In the genomic region with DNA sequence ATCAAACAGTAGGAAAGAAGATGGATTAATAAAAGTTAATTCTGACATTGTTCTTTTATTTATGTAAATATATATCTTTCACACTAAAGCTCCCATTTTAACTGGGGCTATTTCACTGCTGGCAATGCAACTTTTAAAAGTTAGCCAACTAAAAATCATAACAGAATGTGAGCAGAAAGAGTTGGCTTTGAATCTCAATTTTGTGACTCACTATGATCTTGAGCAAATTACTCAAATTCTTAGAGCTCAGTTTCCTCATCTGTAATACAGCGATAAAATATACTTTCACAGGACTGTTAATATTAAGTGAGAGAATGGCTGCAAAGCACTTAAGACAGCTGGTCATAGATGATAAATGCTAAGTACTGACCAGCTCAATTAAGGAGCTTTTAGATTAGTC, we compare ENCODE assay signal across 21 cellular contexts. TPM values are rescaled to one million over a fixed set of nuclear protein-coding genes. Genes with fewer than 3 reads are reported as not detected.
DNase-seq lines count a peak whose midpoint lies in the region; ATAC-seq and TF ChIP-seq lines count a peak whose summit lies in the region.
"Had no signal": no experiment of that assay in that cellular context is flagged by ENCODE, and none has a peak within 500 bp of the region (broad histone marks: within the 10 kb centered on the region; RNA-seq: fewer than 3 reads in every experiment).

No MANE protein-coding gene starts in this region.

- no peak overlapping the region for H3K27ac ChIP-seq in breast epithelium
- no peak overlapping the region for H3K27ac ChIP-seq in CD4-positive, alpha-beta T cell (ENCODE audit: low read depth, low read length)
- H3K27ac ChIP-seq: 22Rv1, A549, C4-2B, GM23248, HL-60 had no signal

- H3K27ac Mint-ChIP-seq in MCF 10A (ENCODE audit: low read depth, unreplicated experiment), result peak overlapping the region; percentile 10
- no peak overlapping the region for H3K27ac Mint-ChIP-seq in CD4-positive, alpha-beta T cell
- no peak overlapping the region for H3K27ac Mint-ChIP-seq in immature natural killer cell

- TF ChIP-seq POLR2A in breast epithelium (IDR thresholded peaks at IDR 0.05), result no peak

- intact Hi-C loops in MCF 10A (cut with micrococcal nuclease), result no loop called here
- intact Hi-C loops in breast epithelium (cut with DNase I; ENCODE audit: low total_unique reads), result no loop called here
- intact Hi-C loops in CD4-positive, alpha-beta T cell (cut with DNase I, micrococcal nuclease), result no loop called here

- no peak for ATAC-seq in CD4-positive, alpha-beta T cell (ENCODE audit: poor library complexity)
- no peak for ATAC-seq in GM18858 (IDR thresholded peaks at IDR 0.05; ENCODE audit: unreplicated experiment)
- ATAC-seq: A549 had no signal

- DNase-seq in MCF 10A (ENCODE audit: unreplicated experiment), result no peak
- DNase-seq in breast epithelium (ENCODE audit: low spot score in 2 of 2), result no peak
- peak; percentile 44 for DNase-seq in fibroblast of gingiva (ENCODE audit: low read depth)
- DNase-seq in iris pigment epithelial cell (ENCODE audit: low read depth), result peak; percentile 57
- DNase-seq in CD4-positive, alpha-beta T cell, result no peak
- no peak for DNase-seq in immature natural killer cell
- DNase-seq: AML-193; CD4-positive, alpha-beta memory T cell; DMS153; DMS79; GDM1; GM23248 had no signal

- H3K4me3 Mint-ChIP-seq in MCF 10A (ENCODE audit: unreplicated experiment), result no peak overlapping the region
- no peak overlapping the region for H3K4me3 Mint-ChIP-seq in CD4-positive, alpha-beta T cell
- H3K4me3 Mint-ChIP-seq in immature natural killer cell, result no peak overlapping the region
- H3K4me3 Mint-ChIP-seq: CD4-positive, alpha-beta memory T cell had no signal

- H3K9me3 Mint-ChIP-seq in MCF 10A (ENCODE audit: unreplicated experiment) (no peaks in the 10 kb centered on the region), immature natural killer cell (no peaks in the 10 kb centered on the region)
- H3K9me3 Mint-ChIP-seq in CD4-positive, alpha-beta T cell, result no peaks in the 10 kb centered on the region
- H3K9me3 Mint-ChIP-seq: CD4-positive, alpha-beta memory T cell had no signal

- no peak overlapping the region for H3K4me3 ChIP-seq in breast epithelium
- H3K4me3 ChIP-seq: A549, GM23248, HAP-1 had no signal

- peaks cover 69% of the 10 kb centered on the region for H3K36me3 Mint-ChIP-seq in MCF 10A (ENCODE audit: insufficient read depth, unreplicated experiment)
- peaks cover 93% of the 10 kb centered on the region for H3K36me3 Mint-ChIP-seq in CD4-positive, alpha-beta T cell (ENCODE audit: low read depth)
- H3K36me3 Mint-ChIP-seq in immature natural killer cell, result peaks cover 13 to 49% (median 17%) of the 10 kb centered on the region in 3 donors

- no TSS peak for BruUV-seq in MCF 10A (replicated peaks; lab: Mats Ljungman, UMichigan)

- H3K27me3 Mint-ChIP-seq in MCF 10A (ENCODE audit: insufficient read depth, unreplicated experiment) (no peaks in the 10 kb centered on the region), immature natural killer cell (ENCODE audit: low read depth in 3 of 3) (no peaks in the 10 kb centered on the region)
- H3K27me3 Mint-ChIP-seq in CD4-positive, alpha-beta T cell, result no peaks in the 10 kb centered on the region
- H3K27me3 Mint-ChIP-seq: CD4-positive, alpha-beta memory T cell had no signal

- no peaks in the 10 kb centered on the region for H3K36me3 ChIP-seq in breast epithelium

- no peaks in the 10 kb centered on the region for H3K27me3 ChIP-seq in breast epithelium
- no peaks in the 10 kb centered on the region for H3K27me3 ChIP-seq in CD4-positive, alpha-beta T cell (ENCODE audit: control insufficient read depth, insufficient read depth, low read length)

- POLR2A ChIA-PET in MCF 10A (lab: Yijun Ruan, JAX), result interaction anchor here (0.8 to 1.5 kb wide), 2 partner anchors 11 to 17 kb away, joined by 3 to 6 read pairs; a partner anchor contains a TSS
- POLR2A ChIA-PET in CD4-positive, alpha-beta T cell (lab: Charles Lee), result interaction anchor here (0.5 to 1.5 kb wide), 3 partner anchors 10 to 448 kb away, joined by 3 to 4 read pairs (median 3); a partner anchor contains a TSS

- H3K9me3 ChIP-seq in breast epithelium, result no peaks in the 10 kb centered on the region
- H3K9me3 ChIP-seq in CD4-positive, alpha-beta T cell (ENCODE audit: control insufficient read depth, low read length), result no peaks in the 10 kb centered on the region
- H3K9me3 ChIP-seq: A549, HAP-1 had no signal

- CTCF ChIA-PET in MCF 10A (lab: Yijun Ruan, JAX), result interaction anchor here (0.6 to 1.5 kb wide), 4 partner anchors 17 to 467 kb away, joined by 3 to 4 read pairs (median 3); no protein-coding TSS in a partner anchor
- CTCF ChIA-PET in CD4-positive, alpha-beta T cell (lab: Charles Lee), result interaction anchor here (0.6 to 0.7 kb wide), 2 partner anchors 31 to 34 kb away, joined by 3 read pairs; no protein-coding TSS in a partner anchor

- H3K4me1 Mint-ChIP-seq in MCF 10A (ENCODE audit: insufficient read depth, unreplicated experiment) (peaks cover 6% of the 10 kb centered on the region), immature natural killer cell (peaks cover 12 to 36% of the 10 kb centered on the region in 2 donors)
- H3K4me1 Mint-ChIP-seq in CD4-positive, alpha-beta T cell (ENCODE audit: low read depth), result peaks cover 31% of the 10 kb centered on the region

- TF ChIP-seq CTCF in MCF 10A (IDR thresholded peaks at IDR 0.05; ENCODE audit: unreplicated experiment), result no peak
- no peak for TF ChIP-seq CTCF in breast epithelium (IDR thresholded peaks at IDR 0.05)
- no peak for TF ChIP-seq CTCF in CD4-positive, alpha-beta T cell (IDR thresholded peaks at IDR 0.05)

- H3K4me1 ChIP-seq in breast epithelium, result no peaks in the 10 kb centered on the region
- H3K4me1 ChIP-seq: A549, HAP-1 had no signal

RNA-seq across cellular contexts. Expression of a gene that starts 10.8 kb away (rescaled TPM):
- 33.9 and 48.1 TPM in 2 replicates for total RNA-seq in MCF 10A (2022)
- total RNA-seq in breast epithelium, result 100 to 1,000 TPM in 2 of 3 donors, 10 to 100 TPM in 1; 92.8 to 128 (median 106) TPM
- 10 to 100 TPM; 36.8 to 38.3 TPM for total RNA-seq in CD4-positive, alpha-beta T cell
- polyA plus RNA-seq in immature natural killer cell, result 100 to 1,000 TPM in 1 of 3 donors, 10 to 100 TPM in 2; 85.8 to 145 (median 98.8) TPM

RNA-seq across cellular contexts. Expression of a gene that starts 36.5 kb away (rescaled TPM):
- total RNA-seq in MCF 10A (2022) (not detected in 2 replicates), breast epithelium (not detected)
- total RNA-seq in CD4-positive, alpha-beta T cell, result not detected
- not detected for polyA plus RNA-seq in immature natural killer cell
- total RNA-seq: CD4-positive, alpha-beta memory T cell; Daoy; GM23248; H4; HT1080 had no signal
- polyA plus RNA-seq: A549 had no signal

RNA-seq across cellular contexts. Expression of a gene that starts 40.0 kb away (rescaled TPM):
- total RNA-seq in MCF 10A (2022) (43.2 and 44.1 TPM in 2 replicates), breast epithelium (10 to 100 TPM; 42.3 to 68.8 (median 44.8) TPM)
- 10 to 100 TPM; 10.1 to 12.4 TPM for total RNA-seq in CD4-positive, alpha-beta T cell
- polyA plus RNA-seq in immature natural killer cell, result 100 to 1,000 TPM in 1 of 3 donors, 10 to 100 TPM in 2; 50.6 to 139 (median 51.7) TPM

Comparison
In these comparisons a context has a peak if more than half of its experiments do, and no peak if none do; other contexts are left out.
1. DNase-seq: peak in fibroblast of gingiva (single experiment) and iris pigment epithelial cell (single experiment); none in MCF 10A (single experiment), breast epithelium (0 of 2), CD4-positive, alpha-beta T cell (0 of 10) and immature natural killer cell (0 of 3).